Comparison of ENCODE assay signal across 8 cellular contexts in the genomic region with DNA sequence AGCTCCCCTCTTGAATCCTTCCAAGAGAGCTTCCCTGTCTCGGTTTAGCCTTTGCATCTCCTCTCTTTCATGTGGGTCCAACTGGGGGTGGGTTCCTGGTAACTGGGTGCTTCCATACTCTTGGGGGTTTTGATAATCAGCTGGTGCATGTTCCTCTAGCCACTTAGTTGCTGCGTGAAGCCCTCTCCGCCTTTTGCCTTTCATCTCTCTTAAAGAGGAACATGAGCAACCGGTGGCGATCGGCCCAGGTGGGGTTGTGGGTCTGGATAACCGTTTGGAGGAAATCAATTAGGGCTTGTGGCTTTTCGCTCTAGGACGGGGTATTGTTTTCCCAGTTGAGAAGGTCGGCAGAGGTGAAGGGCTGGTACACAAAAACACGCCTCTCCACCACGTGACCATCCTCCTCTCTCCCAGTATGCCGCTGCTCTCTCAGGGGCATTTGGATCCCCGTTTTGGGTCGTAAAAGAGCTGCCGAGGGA. TPM values are rescaled to one million over a fixed set of nuclear protein-coding genes. Genes with fewer than 3 reads are reported as not detected.
DNase-seq lines count a peak whose midpoint lies in the region; ATAC-seq, FAIRE-seq and TF ChIP-seq lines count a peak whose summit lies in the region.
"Not testable (repeated sequence)": the region's sequence is repeated elsewhere in the genome, so short reads cannot be mapped to it uniquely, and the experiment has no call there.

No MANE protein-coding gene starts in this region.

- not testable (repeated sequence) for H3K4me1 Mint-ChIP-seq in activated naive CD8-positive, alpha-beta T cell treated with anti-CD3 and anti-CD28 coated beads, Interleukin-2, amount 10 ng/mL, durations not matched to agents 7 days and 5 days
- peaks cover 20% of the 10 kb centered on the region for H3K4me1 Mint-ChIP-seq in stimulated activated naive CD8-positive, alpha-beta T cell treated with anti-CD3 and anti-CD28 coated beads, Interleukin-15, amount 100 ng/mL, for 72 hours

- H3K4me2 ChIP-seq in BLaER1 = peak overlapping the region; percentile 67
- H3K4me2 ChIP-seq in HepG2 (ENCODE audit: low read depth, low read length) = peak overlapping the region; percentile 90

- not testable (repeated sequence) for H3K27me3 ChIP-seq in BLaER1; HepG2 (ENCODE audit: control insufficient read depth in 1 of 2, insufficient read depth in 2 of 2, low read length in 2 of 2)

- in situ Hi-C loops in HepG2 (cut with HindIII; ENCODE audit: extremely low pct_ligation_motif_present, low pct_unique_long_range_greater_than_20kb) = not testable (repeated sequence)

- H3K9ac ChIP-seq in BLaER1 = not testable (repeated sequence)
- H3K9ac ChIP-seq in HepG2 (ENCODE audit: insufficient read depth, low read depth, low read length) = peak overlapping the region; percentile 60

- H3K36me3 Mint-ChIP-seq in activated naive CD8-positive, alpha-beta T cell treated with anti-CD3 and anti-CD28 coated beads, Interleukin-2, amount 10 ng/mL, durations not matched to agents 7 days and 5 days = not testable (repeated sequence)

- BruUV-seq in HepG2 (replicated peaks; lab: Mats Ljungman, UMichigan) = not testable (repeated sequence)

- H3K4me1 ChIP-seq in BLaER1 = peaks cover 17% of the 10 kb centered on the region
- peaks cover 36% of the 10 kb centered on the region for H3K4me1 ChIP-seq in HepG2 (ENCODE audit: insufficient read depth, low read length)

- not testable (repeated sequence) for H3K79me2 ChIP-seq in HepG2 (ENCODE audit: insufficient read depth, low read length)

- TF ChIP-seq POLR2A in HepG2 (IDR thresholded peaks at IDR 0.05; ENCODE audit: insufficient read depth in 1 of 2, low read depth in 2 of 2, low read length in 2 of 2) = not testable (repeated sequence)

- H4K20me1 ChIP-seq in BLaER1; HepG2 (ENCODE audit: insufficient read depth, low read length): not testable (repeated sequence)

- not testable (repeated sequence) for ATAC-seq in activated naive CD8-positive, alpha-beta T cell treated with anti-CD3 and anti-CD28 coated beads, Interleukin-2, amount 10 ng/mL, durations not matched to agents 7 days and 5 days (ENCODE audit: low read depth); HepG2; stimulated activated naive CD8-positive, alpha-beta T cell treated with anti-CD3 and anti-CD28 coated beads, Interleukin-15, amount 100 ng/mL, for 72 hours

- not testable (repeated sequence) for TF ChIP-seq EP300 in HepG2 (IDR thresholded peaks at IDR 0.05; ENCODE audit: low read depth in 2 of 2, low read length in 2 of 2); HepG2 (CRISPR knock-in tag; IDR thresholded peaks at IDR 0.05; ENCODE audit: borderline replicate concordance)

- H3K27me3 Mint-ChIP-seq in activated naive CD8-positive, alpha-beta T cell treated with anti-CD3 and anti-CD28 coated beads, Interleukin-2, amount 10 ng/mL, durations not matched to agents 7 days and 5 days = peaks cover 11% of the 10 kb centered on the region
- peaks cover 22% of the 10 kb centered on the region for H3K27me3 Mint-ChIP-seq in stimulated activated naive CD8-positive, alpha-beta T cell treated with anti-CD3 and anti-CD28 coated beads, Interleukin-15, amount 100 ng/mL, for 72 hours

- H3K9me3 Mint-ChIP-seq in activated naive CD8-positive, alpha-beta T cell treated with anti-CD3 and anti-CD28 coated beads, Interleukin-2, amount 10 ng/mL, durations not matched to agents 7 days and 5 days; stimulated activated naive CD8-positive, alpha-beta T cell treated with anti-CD3 and anti-CD28 coated beads, Interleukin-15, amount 100 ng/mL, for 72 hours: not testable (repeated sequence)

- not testable (repeated sequence) for H3K27ac Mint-ChIP-seq in activated naive CD8-positive, alpha-beta T cell treated with anti-CD3 and anti-CD28 coated beads, Interleukin-2, amount 10 ng/mL, durations not matched to agents 7 days and 5 days; stimulated activated naive CD8-positive, alpha-beta T cell treated with anti-CD3 and anti-CD28 coated beads, Interleukin-15, amount 100 ng/mL, for 72 hours

- not testable (repeated sequence) for TF ChIP-seq RAD21 in HepG2 (CRISPR knock-in tag; IDR thresholded peaks at IDR 0.05)

- 0 out of 2 replicates have a peak overlapping the region, but pooled peaks have one; percentile 13 for H3K27ac ChIP-seq in BLaER1
- peak overlapping the region; percentile 47 for H3K27ac ChIP-seq in KOPT-K1 (ENCODE audit: low read depth, low read length, poor library complexity, severe bottlenecking)
- H3K27ac ChIP-seq in HepG2 (ENCODE audit: extremely low read length, insufficient read depth, low read length) = peak overlapping the region; percentile 80

- TF ChIP-seq CTCF in HepG2 (CRISPR knock-in tag; IDR thresholded peaks at IDR 0.05) = not testable (repeated sequence)

- FAIRE-seq in HepG2 (lab: Jason Lieb, UNC) = not testable (repeated sequence)

- peak overlapping the region; percentile 12 for H3K4me3 Mint-ChIP-seq in activated naive CD8-positive, alpha-beta T cell treated with anti-CD3 and anti-CD28 coated beads, Interleukin-2, amount 10 ng/mL, durations not matched to agents 7 days and 5 days
- peak overlapping the region; percentile 10 to 33 for H3K4me3 Mint-ChIP-seq in stimulated activated naive CD8-positive, alpha-beta T cell treated with anti-CD3 and anti-CD28 coated beads, Interleukin-15, amount 100 ng/mL, for 72 hours

- intact Hi-C loops in HepG2 (cut with micrococcal nuclease; ENCODE audit: unreplicated experiment) = not testable (repeated sequence)

- not testable (repeated sequence) for H3K36me3 ChIP-seq in BLaER1; KOPT-K1 (ENCODE audit: insufficient read depth, low read length); HepG2 (replicated peaks in 1 of 2; ENCODE audit: control insufficient read depth in 1 of 2, insufficient read depth in 2 of 2, low read length in 2 of 2)

- POLR2A ChIA-PET in activated naive CD8-positive, alpha-beta T cell treated with anti-CD3 and anti-CD28 coated beads, Interleukin-2, amount 10 ng/mL, durations not matched to agents 7 days and 5 days (lab: Charles Lee) = not testable (repeated sequence)
- POLR2A ChIA-PET in HepG2 (lab: Yijun Ruan, JAX) = interaction anchor here (1.7 kb wide), 1 partner anchor 15 kb away, joined by 11 read pairs; no protein-coding TSS in a partner anchor

- peak overlapping the region; percentile 42 for H2AFZ ChIP-seq in HepG2 (ENCODE audit: low read length)

- CTCF ChIA-PET in HepG2 (lab: Yijun Ruan, JAX; ENCODE audit: low intra/inter-chr PET ratio, low total read pairs) = not testable (repeated sequence)

- DNase-seq in DMS153 (lab: John Stamatoyannopoulos, UW) (peak; percentile 24), NCI-H748 (lab: John Stamatoyannopoulos, UW; ENCODE audit: unreplicated experiment) (peak; percentile 46), SW480 (ENCODE audit: low spot score) (peak; percentile 40), HepG2 (ENCODE audit: low spot score) (peak; percentile 17)
- not testable (repeated sequence) for DNase-seq in activated naive CD8-positive, alpha-beta T cell treated with anti-CD3 and anti-CD28 coated beads, Interleukin-2, amount 10 ng/mL, durations not matched to agents 7 days and 5 days; stimulated activated naive CD8-positive, alpha-beta T cell treated with anti-CD3 and anti-CD28 coated beads, Interleukin-15, amount 100 ng/mL, for 72 hours

- H3K9me3 ChIP-seq in BLaER1; KOPT-K1 (ENCODE audit: insufficient read depth, low read length, poor library complexity, severe bottlenecking); HepG2 (ENCODE audit: low read length): not testable (repeated sequence)

- WGBS in HepG2 (ENCODE audit: low lambda C conversion rate) = 1% methylated on average over 16 of the region's 16 CpGs

- not testable (repeated sequence) for H3K4me3 ChIP-seq in BLaER1
- H3K4me3 ChIP-seq in HepG2 (replicated peaks in 1 of 3; ENCODE audit: insufficient read depth in 1 of 3, low read depth in 2 of 3, low read length in 3 of 3) = peak overlapping the region; percentile 18 to 61 (median 49); a peak in 5 of 6 replicates

TF ChIP-seq in HepG2, 621 proteins besides CTCF, POLR2A, EP300 and RAD21 (continues in another document):
- TF ChIP-seq PHF21A (CRISPR knock-in tag; IDR thresholded peaks at IDR 0.05) (0 out of 2 replicates have a peak, but pooled peaks have one; percentile 13), SOX13 (CRISPR knock-in tag; conservative IDR thresholded peaks at IDR 0.05 in 1 of 2, IDR thresholded peaks at IDR 0.05 in 1 of 2) (peak in 1 of 2 experiments; percentile 66; a peak in 2 of 4 replicates)
- TF ChIP-seq SOX13 (IDR thresholded peaks at IDR 0.05) = not testable (repeated sequence)

RNA-seq across cellular contexts. Expression of a gene that starts 19.9 kb away (rescaled TPM):
- total RNA-seq in activated naive CD8-positive, alpha-beta T cell treated with anti-CD3 and anti-CD28 coated beads, Interleukin-2, amount 10 ng/mL, durations not matched to agents 7 days and 5 days = 10 to 100 TPM; 64.0 to 87.4 TPM
- 49.4 and 50.0 TPM in 2 replicates for total RNA-seq in HepG2 (2016; rRNA removed; fragmentation: Illumina TruSeq; extraction: Trizol)
- total RNA-seq in HepG2 (2016; cell fraction: cytosol; rRNA removed; fragmentation: Illumina TruSeq; extraction: Trizol; ENCODE audit: low read depth) = 60.7 and 65.4 TPM in 2 replicates
- 44.5 and 55.1 TPM in 2 replicates for total RNA-seq in HepG2 (2016; cell fraction: insoluble cytoplasmic fraction; rRNA removed; fragmentation: Illumina TruSeq; extraction: Trizol)
- 46.3 and 46.8 TPM in 2 replicates for total RNA-seq in HepG2 (2016; cell fraction: membrane; rRNA removed; fragmentation: Illumina TruSeq; extraction: Trizol)
- 35.9 and 37.3 TPM in 2 replicates for total RNA-seq in HepG2 (2016; cell fraction: nucleus; rRNA removed; fragmentation: Illumina TruSeq; extraction: Trizol)
- 21.4 and 24.4 TPM in 2 replicates for polyA plus RNA-seq in HepG2 (2011; rRNA removed)
- 9.4 and 13.8 TPM in 2 replicates for polyA plus RNA-seq in HepG2 (2011; cell fraction: cytosol; rRNA removed)
- polyA plus RNA-seq in HepG2 (2011; cell fraction: nucleus; rRNA removed) = 19.4 and 21.9 TPM in 2 replicates
- polyA plus RNA-seq in HepG2 (2012) = 20.6 and 20.9 TPM in 2 replicates
- polyA plus RNA-seq in HepG2 (2016; cell fraction: cytosol; fragmentation: Illumina TruSeq; extraction: Trizol; ENCODE audit: low read depth) = 19.5 and 19.8 TPM in 2 replicates
- 44.6 and 56.8 TPM in 2 replicates for polyA plus RNA-seq in HepG2 (2016; cell fraction: insoluble cytoplasmic fraction; fragmentation: Illumina TruSeq; extraction: Trizol; ENCODE audit: low read depth)
- polyA plus RNA-seq in HepG2 (2016; cell fraction: membrane; fragmentation: Illumina TruSeq; extraction: Trizol; ENCODE audit: low read depth) = 36.2 and 37.5 TPM in 2 replicates
- polyA plus RNA-seq in HepG2 (2016; cell fraction: nucleus; fragmentation: Illumina TruSeq; extraction: Trizol; ENCODE audit: insufficient read depth, low read depth) = 66.2 and 74.8 TPM in 2 replicates
- 8.9 and 11.2 TPM in 2 replicates for polyA minus RNA-seq in HepG2 (2011; rRNA and poly(A)+ RNA removed; ENCODE audit: low replicate concordance)
- 10.2 and 13.6 TPM in 2 replicates for polyA minus RNA-seq in HepG2 (2011; cell fraction: cytosol; rRNA and poly(A)+ RNA removed)
- polyA minus RNA-seq in HepG2 (2011; cell fraction: nucleus; rRNA and poly(A)+ RNA removed) = 38.3 and 39.8 TPM in 2 replicates

Comparison
In these comparisons a context has a peak if more than half of its experiments do, and no peak if none do; other contexts are left out.
1. H3K27ac ChIP-seq: peak in every context shown above with its lines; median percentile 80 in HepG2; 47 in KOPT-K1; 13 in BLaER1.